ENCODE assay signal across 23 cellular contexts in the genomic region with DNA sequence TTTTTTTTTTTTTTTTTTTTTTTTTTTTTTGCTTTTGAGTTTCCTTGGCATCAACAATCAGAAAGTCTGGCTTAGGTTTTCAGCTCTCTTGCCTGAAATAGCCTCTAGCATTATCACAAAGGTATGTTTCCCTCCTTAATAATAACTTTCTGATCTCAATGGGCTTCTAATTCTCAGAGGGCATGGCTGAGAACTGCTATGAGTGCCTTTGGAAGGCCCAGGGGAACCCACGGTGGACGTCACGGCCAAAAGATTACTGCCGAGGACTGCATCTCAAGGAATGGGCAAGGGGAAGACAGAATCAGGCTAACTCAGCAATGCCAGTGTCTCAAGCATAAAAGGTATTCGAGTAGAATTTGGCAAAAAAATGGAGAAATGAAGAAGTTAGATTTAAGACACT.
"Had no signal": no experiment of that assay in that cellular context is flagged by ENCODE, and none has a peak within 500 bp of the region (broad histone marks: within the 10 kb centered on the region; RNA-seq: fewer than 3 reads in every experiment).

No MANE protein-coding gene starts in this region.

- ATAC-seq: effector memory CD8-positive, alpha-beta T cell; esophagus mucosa; gastrocnemius medialis; heart right ventricle; left cardiac atrium; left lung; left ventricle myocardium superior; lower lobe of right lung had no signal

- H3K4me3 Mint-ChIP-seq: dendritic cell treated with granulocyte-macrophage colony-stimulating factor and Interleukin-4, amounts not matched to agents 40 ng/mL and 50 ng/mL, for 4 days; effector memory CD8-positive, alpha-beta T cell; endodermal cell had no signal

- H3K4me3 ChIP-seq: colonic mucosa, esophagus squamous epithelium, gastrocnemius medialis, heart right ventricle, left lung, lower lobe of right lung had no signal

- H3K9me3 Mint-ChIP-seq: endodermal cell had no signal

- H3K27ac ChIP-seq: colonic mucosa, epithelial cell of prostate, esophagus squamous epithelium, gastrocnemius medialis, heart right ventricle, left lung, lower lobe of right lung had no signal

- H3K27me3 Mint-ChIP-seq: dendritic cell treated with granulocyte-macrophage colony-stimulating factor and Interleukin-4, amounts not matched to agents 40 ng/mL and 50 ng/mL, for 4 days had no signal

- H3K9me3 ChIP-seq: colonic mucosa, gastrocnemius medialis, lower lobe of right lung had no signal

- H3K27me3 ChIP-seq: colonic mucosa, esophagus squamous epithelium, gastrocnemius medialis, left lung had no signal

- DNase-seq: colonic mucosa; cortex of kidney; effector CD8-positive, alpha-beta T cell; effector memory CD8-positive, alpha-beta T cell; endodermal cell; erythroblast; esophagus squamous epithelium; foreskin fibroblast; foreskin melanocyte; gastrocnemius medialis; glutamatergic neuron; head of caudate nucleus; heart right ventricle; hippocampal formation; left cardiac atrium; left lung; left ventricle myocardium superior; lower lobe of right lung; mesendoderm; midbrain had no signal

- H3K27ac Mint-ChIP-seq: dendritic cell treated with granulocyte-macrophage colony-stimulating factor and Interleukin-4, amounts not matched to agents 40 ng/mL and 50 ng/mL, for 4 days; effector memory CD8-positive, alpha-beta T cell; endodermal cell had no signal

- H3K36me3 ChIP-seq: colonic mucosa, esophagus squamous epithelium, gastrocnemius medialis, heart right ventricle, left lung, lower lobe of right lung had no signal

- H3K4me1 ChIP-seq: colonic mucosa, esophagus squamous epithelium, gastrocnemius medialis, left lung, lower lobe of right lung had no signal
